ENCODE assay signal across 1 cellular context in the genomic region with DNA sequence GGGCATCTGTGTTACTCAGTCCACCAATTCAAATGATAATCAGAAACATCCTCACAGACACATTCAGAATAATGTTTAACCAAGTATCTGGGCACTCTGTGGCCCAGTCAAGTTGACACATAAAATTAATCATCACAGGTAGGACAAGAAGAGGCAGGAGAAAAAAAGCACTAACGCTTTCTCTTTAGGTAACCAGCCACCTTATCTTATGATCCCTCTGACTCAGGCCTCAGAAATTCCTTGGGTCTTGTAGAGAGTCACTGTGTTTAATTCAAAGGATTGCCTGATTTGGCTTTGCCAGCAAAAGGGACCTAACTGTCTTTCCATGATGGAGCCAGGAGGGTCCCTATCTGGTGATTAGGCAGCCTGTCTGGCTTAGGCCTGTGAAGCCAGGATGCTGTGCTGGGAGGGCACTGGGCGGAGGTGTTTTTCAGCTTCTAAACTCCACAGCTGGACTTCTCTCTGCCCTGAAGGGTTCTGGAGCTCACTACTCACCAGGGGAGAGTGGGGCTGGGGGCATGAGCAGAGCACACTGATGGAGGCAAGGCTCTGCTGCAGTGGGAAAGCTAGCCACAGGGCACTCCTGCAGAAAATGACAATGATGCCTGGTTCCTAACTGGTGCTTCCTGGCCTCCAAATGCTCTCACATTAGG.
TF ChIP-seq lines count a peak whose summit lies in the region.

No MANE protein-coding gene starts in this region.

TF ChIP-seq in HCT116, 20 proteins besides CTCF, POLR2A, EP300 and RAD21 (continued from another document):
- TF ChIP-seq, protein P1, sequence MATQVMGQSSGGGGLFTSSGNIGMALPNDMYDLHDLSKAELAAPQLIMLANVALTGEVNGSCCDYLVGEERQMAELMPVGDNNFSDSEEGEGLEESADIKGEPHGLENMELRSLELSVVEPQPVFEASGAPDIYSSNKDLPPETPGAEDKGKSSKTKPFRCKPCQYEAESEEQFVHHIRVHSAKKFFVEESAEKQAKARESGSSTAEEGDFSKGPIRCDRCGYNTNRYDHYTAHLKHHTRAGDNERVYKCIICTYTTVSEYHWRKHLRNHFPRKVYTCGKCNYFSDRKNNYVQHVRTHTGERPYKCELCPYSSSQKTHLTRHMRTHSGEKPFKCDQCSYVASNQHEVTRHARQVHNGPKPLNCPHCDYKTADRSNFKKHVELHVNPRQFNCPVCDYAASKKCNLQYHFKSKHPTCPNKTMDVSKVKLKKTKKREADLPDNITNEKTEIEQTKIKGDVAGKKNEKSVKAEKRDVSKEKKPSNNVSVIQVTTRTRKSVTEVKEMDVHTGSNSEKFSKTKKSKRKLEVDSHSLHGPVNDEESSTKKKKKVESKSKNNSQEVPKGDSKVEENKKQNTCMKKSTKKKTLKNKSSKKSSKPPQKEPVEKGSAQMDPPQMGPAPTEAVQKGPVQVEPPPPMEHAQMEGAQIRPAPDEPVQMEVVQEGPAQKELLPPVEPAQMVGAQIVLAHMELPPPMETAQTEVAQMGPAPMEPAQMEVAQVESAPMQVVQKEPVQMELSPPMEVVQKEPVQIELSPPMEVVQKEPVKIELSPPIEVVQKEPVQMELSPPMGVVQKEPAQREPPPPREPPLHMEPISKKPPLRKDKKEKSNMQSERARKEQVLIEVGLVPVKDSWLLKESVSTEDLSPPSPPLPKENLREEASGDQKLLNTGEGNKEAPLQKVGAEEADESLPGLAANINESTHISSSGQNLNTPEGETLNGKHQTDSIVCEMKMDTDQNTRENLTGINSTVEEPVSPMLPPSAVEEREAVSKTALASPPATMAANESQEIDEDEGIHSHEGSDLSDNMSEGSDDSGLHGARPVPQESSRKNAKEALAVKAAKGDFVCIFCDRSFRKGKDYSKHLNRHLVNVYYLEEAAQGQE (IDR thresholded peaks at IDR 0.05; ENCODE audit: low read depth): no peak
- TF ChIP-seq, protein P2, sequence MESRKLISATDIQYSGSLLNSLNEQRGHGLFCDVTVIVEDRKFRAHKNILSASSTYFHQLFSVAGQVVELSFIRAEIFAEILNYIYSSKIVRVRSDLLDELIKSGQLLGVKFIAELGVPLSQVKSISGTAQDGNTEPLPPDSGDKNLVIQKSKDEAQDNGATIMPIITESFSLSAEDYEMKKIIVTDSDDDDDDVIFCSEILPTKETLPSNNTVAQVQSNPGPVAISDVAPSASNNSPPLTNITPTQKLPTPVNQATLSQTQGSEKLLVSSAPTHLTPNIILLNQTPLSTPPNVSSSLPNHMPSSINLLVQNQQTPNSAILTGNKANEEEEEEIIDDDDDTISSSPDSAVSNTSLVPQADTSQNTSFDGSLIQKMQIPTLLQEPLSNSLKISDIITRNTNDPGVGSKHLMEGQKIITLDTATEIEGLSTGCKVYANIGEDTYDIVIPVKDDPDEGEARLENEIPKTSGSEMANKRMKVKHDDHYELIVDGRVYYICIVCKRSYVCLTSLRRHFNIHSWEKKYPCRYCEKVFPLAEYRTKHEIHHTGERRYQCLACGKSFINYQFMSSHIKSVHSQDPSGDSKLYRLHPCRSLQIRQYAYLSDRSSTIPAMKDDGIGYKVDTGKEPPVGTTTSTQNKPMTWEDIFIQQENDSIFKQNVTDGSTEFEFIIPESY (IDR thresholded peaks at IDR 0.05; ENCODE audit: extremely low read depth, insufficient replicate concordance, low read length): no peak
- TF ChIP-seq ZNF274 (IDR thresholded peaks at IDR 0.05; ENCODE audit: low read depth, low read length): no peak
- no peak for TF ChIP-seq CEBPB (IDR thresholded peaks at IDR 0.05; ENCODE audit: low read depth)
- no peak for TF ChIP-seq TCF7L2 (IDR thresholded peaks at IDR 0.05; ENCODE audit: borderline replicate concordance, extremely low read depth, insufficient read depth, insufficient read length)
- no peak for TF ChIP-seq ELF1 (IDR thresholded peaks at IDR 0.05; ENCODE audit: borderline replicate concordance, low read depth)
- TF ChIP-seq SP1 (IDR thresholded peaks at IDR 0.05; ENCODE audit: low read depth): no peak
- no peak for TF ChIP-seq EZH2phosphoT487 (IDR thresholded peaks at IDR 0.05; ENCODE audit: borderline replicate concordance)
- no peak for TF ChIP-seq ATF3 (IDR thresholded peaks at IDR 0.05)
- TF ChIP-seq POLR2AphosphoS5 (IDR thresholded peaks at IDR 0.05; ENCODE audit: low read depth, low read length): no peak
- no peak for TF ChIP-seq MAX (IDR thresholded peaks at IDR 0.05)
- no peak for TF ChIP-seq SIN3A (IDR thresholded peaks at IDR 0.05; ENCODE audit: low read depth)
